Comparison of ENCODE assay signal across 8 cellular contexts in genomic region chr12:53251477-53252348, GRCh38. TPM values are rescaled to one million over a fixed set of nuclear protein-coding genes. Genes with fewer than 3 reads are reported as not detected.
DNase-seq lines count a peak whose midpoint lies in the region; ATAC-seq, FAIRE-seq and TF ChIP-seq lines count a peak whose summit lies in the region.

No MANE protein-coding gene starts in this region.

- no peaks in the 10 kb centered on the region for H3K27me3 Mint-ChIP-seq in neural crest cell (ENCODE audit: low read depth)

- H3K4me1 Mint-ChIP-seq in neural crest cell: peaks cover 28% of the 10 kb centered on the region

- peak overlapping the region; percentile 72 to 90 for H3K4me3 ChIP-seq in foreskin fibroblast (ENCODE audit: low read depth in 1 of 2, low read length in 2 of 2)

- TF ChIP-seq EP300 in Ishikawa (IDR thresholded peaks at IDR 0.05; ENCODE audit: borderline replicate concordance): no peak

- FAIRE-seq in RCC 7860 (lab: Jason Lieb, UNC): no peak

- DNase-seq in DMS53 treated with DMSO at 0.1 percent for 48 hours (lab: John Stamatoyannopoulos, UW; ENCODE audit: unreplicated experiment): peak; percentile 67
- DNase-seq in RCC 7860 (ENCODE audit: low spot score): peak; percentile 43
- peak; percentile 90 for DNase-seq in activated effector memory CD4-positive, alpha-beta T cell treated with anti-CD3 and anti-CD28 coated beads, Interleukin-2, amount 50 U/mL, for 16 hours
- DNase-seq in foreskin fibroblast: peak; percentile 73 to 89
- peak; percentile 64 for DNase-seq in neural crest cell (ENCODE audit: low read depth, low spot score)

- H3K36me3 Mint-ChIP-seq in neural crest cell (ENCODE audit: low read depth): no peaks in the 10 kb centered on the region

- TF ChIP-seq RAD21 in Ishikawa (IDR thresholded peaks at IDR 0.05; ENCODE audit: low read depth): peak; percentile 76

- H3K9me3 Mint-ChIP-seq in neural crest cell: no peaks in the 10 kb centered on the region

- peak overlapping the region; percentile 95 for H3K27ac Mint-ChIP-seq in neural crest cell (ENCODE audit: unreplicated experiment)

- TF ChIP-seq CTCF in foreskin fibroblast (IDR thresholded peaks at IDR 0.05; ENCODE audit: low read depth, low read length): peak; percentile 42
- peak; percentile 46 for TF ChIP-seq CTCF in neural crest cell (conservative IDR thresholded peaks at IDR 0.05)

- ATAC-seq in GM21515 (IDR thresholded peaks at IDR 0.05; ENCODE audit: unreplicated experiment): peak; percentile 67

- H3K27ac ChIP-seq in temporal lobe (ENCODE audit: low read depth, low read length): peak overlapping the region; percentile 79

- peak overlapping the region; percentile 95 for H3K4me3 Mint-ChIP-seq in neural crest cell

TF ChIP-seq in Ishikawa, 13 proteins besides CTCF, POLR2A, EP300 and RAD21:
- no peak for TF ChIP-seq CEBPB (IDR thresholded peaks at IDR 0.05)
- TF ChIP-seq MAX (IDR thresholded peaks at IDR 0.05): 0 out of 2 replicates have a peak, but pooled peaks have one; percentile 18
- peak; percentile 95 for TF ChIP-seq YY1 (IDR thresholded peaks at IDR 0.05; ENCODE audit: low read depth)
- no peak; the same call in 1 of the 2 replicates for TF ChIP-seq FOXM1 (IDR thresholded peaks at IDR 0.05; ENCODE audit: borderline replicate concordance, low read depth)
- TF ChIP-seq ZBTB7A (IDR thresholded peaks at IDR 0.05; ENCODE audit: low read depth): peak; percentile 80; the same call in 1 of the 2 replicates
- TF ChIP-seq NFIC (IDR thresholded peaks at IDR 0.05): peak; percentile 58; the same call in 1 of the 2 replicates
- peak; percentile 95 for TF ChIP-seq USF1 (IDR thresholded peaks at IDR 0.05)
- TF ChIP-seq EGR1 (IDR thresholded peaks at IDR 0.05): no peak; the same call in 1 of the 2 replicates
- TF ChIP-seq CREB1 (IDR thresholded peaks at IDR 0.05; ENCODE audit: low read depth): no peak
- peak; percentile 26; the same call in 1 of the 2 replicates for TF ChIP-seq TEAD4 (IDR thresholded peaks at IDR 0.05)
- TF ChIP-seq TAF1 (IDR thresholded peaks at IDR 0.05; ENCODE audit: low read depth): peak; percentile 77
- no peak for TF ChIP-seq REST (IDR thresholded peaks at IDR 0.05; ENCODE audit: low read depth)
- TF ChIP-seq TCF12 (IDR thresholded peaks at IDR 0.05; ENCODE audit: low read depth): peak; percentile 11; the same call in 1 of the 2 replicates

RNA-seq across cellular contexts. Expression of gene ESPL1, which starts 16.4 kb away (rescaled TPM):
- total RNA-seq in neural crest cell (56.3 and 65.8 TPM in 2 replicates), temporal lobe (2.2 TPM)

RNA-seq across cellular contexts. Expression of gene RARG, which starts 19.7 kb away (rescaled TPM):
- total RNA-seq in neural crest cell (5.4 and 5.9 TPM in 2 replicates), temporal lobe (1.7 TPM)

RNA-seq across cellular contexts. Expression of gene PFDN5, which starts 43.6 kb away (rescaled TPM):
- total RNA-seq in neural crest cell (324 and 326 TPM in 2 replicates), temporal lobe (401 TPM)

RNA-seq across cellular contexts. Expression of gene ITGB7, which starts 44.7 kb away (rescaled TPM):
- total RNA-seq in neural crest cell: not detected in 2 replicates
- 0.25 TPM for total RNA-seq in temporal lobe

RNA-seq across cellular contexts. Expression of gene MYG1, which starts 47.8 kb away (rescaled TPM):
- total RNA-seq in neural crest cell (67.1 and 72.7 TPM in 2 replicates), temporal lobe (27.0 TPM)

Comparison
In these comparisons a context has a peak if more than half of its experiments do, and no peak if none do; other contexts are left out.
1. Peak in every context shown above with its lines: DNase-seq, ATAC-seq, H3K4me3 ChIP-seq and H3K27ac ChIP-seq.
2. RNA of gene ESPL1, which starts 16.4 kb away (total RNA-seq): 56.3 to 65.8 TPM in neural crest cell; 2.2 TPM in temporal lobe (single experiment); every median in the first group is over 10 times any median in the second.